Comparison of ENCODE assay signal across 13 cellular contexts in genomic region chr1:233673947-233674431, GRCh38.
DNase-seq lines count a peak whose midpoint lies in the region; ATAC-seq and TF ChIP-seq lines count a peak whose summit lies in the region.
"Had no signal": no experiment of that assay in that cellular context is flagged by ENCODE, and none has a peak within 500 bp of the region (broad histone marks: within the 10 kb centered on the region; RNA-seq: fewer than 3 reads in every experiment).

No MANE protein-coding gene starts in this region.

- no peaks in the 10 kb centered on the region for H3K36me3 ChIP-seq in body of pancreas (replicated peaks in 1 of 2; ENCODE audit: insufficient read depth in 1 of 2, low read depth in 2 of 2)
- H3K36me3 ChIP-seq: brain microvascular endothelial cell had no signal

- TF ChIP-seq CTCF in body of pancreas (IDR thresholded peaks at IDR 0.05) (no peak), omental fat pad (IDR thresholded peaks at IDR 0.05) (no peak)

- ATAC-seq in HG03196 (IDR thresholded peaks at IDR 0.05; ENCODE audit: unreplicated experiment) (peak; percentile 11), body of pancreas (no peak), omental fat pad (ENCODE audit: low FRiP score) (peak; percentile 57), GM19395 (IDR thresholded peaks at IDR 0.05; ENCODE audit: unreplicated experiment) (no peak)
- ATAC-seq in stimulated activated naive CD8-positive, alpha-beta T cell treated with anti-CD3 and anti-CD28 coated beads, Interleukin-15, Interleukin-2, amounts not matched to agents 100 U/mL and 50 U/mL, for 24 hours = no peak

- 67 to 79% methylated on average over 5 of the region's 5 CpGs for WGBS in body of pancreas, 2 donors

- peak overlapping the region; percentile 47 to 73 (median 61) for H3K27ac ChIP-seq in body of pancreas
- H3K27ac ChIP-seq: brain microvascular endothelial cell, C4-2B, parathyroid adenoma had no signal

- H3K4me3 ChIP-seq in body of pancreas = no peak overlapping the region

- intact Hi-C loops in body of pancreas (cut with DNase I) = no loop called here

- H3K27me3 ChIP-seq in body of pancreas = no peaks in the 10 kb centered on the region
- H3K27me3 ChIP-seq: brain microvascular endothelial cell had no signal

- DNase-seq in EH (ENCODE audit: low read depth) (peak; percentile 90), body of pancreas (no peak), omental fat pad (ENCODE audit: low spot score) (no peak), NCI-H1092 treated with DMSO at 0.1 percent for 48 hours (lab: John Stamatoyannopoulos, UW) (no peak), SHP77 (lab: John Stamatoyannopoulos, UW) (no peak)
- DNase-seq in stimulated activated naive CD8-positive, alpha-beta T cell treated with anti-CD3 and anti-CD28 coated beads, Interleukin-15, Interleukin-2, amounts not matched to agents 100 U/mL and 50 U/mL, for 24 hours = no peak
- DNase-seq: brain microvascular endothelial cell, DMS79, NCI-H1048 had no signal

- no peaks in the 10 kb centered on the region for H3K9me3 ChIP-seq in body of pancreas

- no peak for TF ChIP-seq POLR2A in body of pancreas (IDR thresholded peaks at IDR 0.05)

- peaks cover 19% of the 10 kb centered on the region for H3K4me1 ChIP-seq in body of pancreas
- H3K4me1 ChIP-seq: parathyroid adenoma had no signal

Comparison
In these comparisons a context has a peak if more than half of its experiments do, and no peak if none do; other contexts are left out.
1. ATAC-seq: peak in HG03196 (single experiment) and omental fat pad (single experiment); none in body of pancreas (single experiment), stimulated activated naive CD8-positive, alpha-beta T cell treated with anti-CD3 and anti-CD28 coated beads, Interleukin-15, Interleukin-2, amounts not matched to agents 100 U/mL and 50 U/mL, for 24 hours (single experiment) and GM19395 (single experiment).